ENCODE assay signal across 16 cellular contexts in the genomic region with DNA sequence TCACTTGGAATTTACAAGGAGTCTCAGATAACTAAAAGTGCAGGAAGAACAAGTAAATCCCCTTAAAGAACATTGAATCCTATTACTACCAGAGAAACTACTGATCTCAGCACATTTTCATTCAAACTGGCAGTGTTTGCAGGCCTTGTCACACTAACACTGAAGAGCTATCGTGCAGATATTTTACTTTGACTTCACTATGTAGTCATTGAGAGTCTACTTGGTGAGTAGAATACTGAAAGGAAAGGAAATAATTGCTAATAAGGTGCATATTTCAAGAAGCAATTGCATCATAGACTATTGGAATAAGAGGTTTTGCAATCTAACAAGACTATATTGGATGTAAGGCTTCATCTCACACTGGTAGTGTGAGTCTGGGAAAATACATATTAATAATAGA.
DNase-seq lines count a peak whose midpoint lies in the region; ATAC-seq and TF ChIP-seq lines count a peak whose summit lies in the region.
"Had no signal": no experiment of that assay in that cellular context is flagged by ENCODE, and none has a peak within 500 bp of the region (broad histone marks: within the 10 kb centered on the region; RNA-seq: fewer than 3 reads in every experiment).

No MANE protein-coding gene starts in this region.

- no peaks in the 10 kb centered on the region for H3K79me2 ChIP-seq in neural cell (replicated peaks; ENCODE audit: insufficient read depth, low read length)

- H3K27ac ChIP-seq in breast epithelium (no peak overlapping the region), epithelial cell of prostate (peak overlapping the region; percentile 68), neural cell (ENCODE audit: low read length) (peak overlapping the region; percentile 13)

- H3K36me3 Mint-ChIP-seq in MCF 10A (ENCODE audit: insufficient read depth, unreplicated experiment), result no peaks in the 10 kb centered on the region
- H3K36me3 Mint-ChIP-seq: CD4-positive, alpha-beta memory T cell had no signal

- TF ChIP-seq EP300 in neural cell (conservative IDR thresholded peaks at IDR 0.05; ENCODE audit: poor library complexity, severe bottlenecking), result peak; percentile 46

- TF ChIP-seq CTCF in MCF 10A (IDR thresholded peaks at IDR 0.05; ENCODE audit: unreplicated experiment) (no peak), breast epithelium (IDR thresholded peaks at IDR 0.05) (no peak), neural cell (IDR thresholded peaks at IDR 0.05; ENCODE audit: poor library complexity, severe bottlenecking) (no peak)

- ATAC-seq in HG02571 (IDR thresholded peaks at IDR 0.05; ENCODE audit: unreplicated experiment), result no peak
- ATAC-seq: K562 had no signal

- peaks cover 4% of the 10 kb centered on the region for H3F3A ChIP-seq in neural cell (ENCODE audit: insufficient read depth, low read length, poor library complexity, severe bottlenecking)

- no peaks in the 10 kb centered on the region for H4K20me1 ChIP-seq in neural cell (ENCODE audit: insufficient read depth)

- CTCF ChIA-PET in MCF 10A (lab: Yijun Ruan, JAX), result interaction anchor here (1.3 kb wide), 1 partner anchor 1987 kb away, joined by 4 read pairs; no protein-coding TSS in a partner anchor

- no peak overlapping the region for H3K4me3 Mint-ChIP-seq in MCF 10A (ENCODE audit: unreplicated experiment)
- H3K4me3 Mint-ChIP-seq: CD4-positive, alpha-beta memory T cell had no signal

- no peak for TF ChIP-seq RAD21 in neural cell (conservative IDR thresholded peaks at IDR 0.05)

- POLR2A ChIA-PET in MCF 10A (lab: Yijun Ruan, JAX), result interaction anchor here (0.7 to 1.0 kb wide), 3 partner anchors 20 to 719 kb away, joined by 3 read pairs; no protein-coding TSS in a partner anchor

- intact Hi-C loops in MCF 10A (cut with micrococcal nuclease), result no loop called here
- intact Hi-C loops in breast epithelium (cut with DNase I; ENCODE audit: low total_unique reads), result no loop called here

- H3K4me2 ChIP-seq in neural cell (ENCODE audit: low read length), result no peak overlapping the region

- H3K27me3 ChIP-seq in breast epithelium, result no peaks in the 10 kb centered on the region
- H3K27me3 ChIP-seq in neural cell (ENCODE audit: insufficient read depth, low read depth, low read length), result no peaks in the 10 kb centered on the region
- H3K27me3 ChIP-seq: BE2C had no signal

- H3K4me1 ChIP-seq in breast epithelium, result no peaks in the 10 kb centered on the region

- H3K9ac ChIP-seq in neural cell (ENCODE audit: low read length), result no peak overlapping the region

- peaks cover 21% of the 10 kb centered on the region for H3K4me1 Mint-ChIP-seq in MCF 10A (ENCODE audit: insufficient read depth, unreplicated experiment)

- peak overlapping the region; percentile 88 for H3K27ac Mint-ChIP-seq in MCF 10A (ENCODE audit: low read depth, unreplicated experiment)
- H3K27ac Mint-ChIP-seq: CD4-positive, alpha-beta memory T cell had no signal

- H3K36me3 ChIP-seq in breast epithelium, result no peaks in the 10 kb centered on the region
- H3K36me3 ChIP-seq in neural cell (ENCODE audit: insufficient read depth, low read length), result no peaks in the 10 kb centered on the region
- H3K36me3 ChIP-seq: BE2C had no signal

- H3K9me2 ChIP-seq in neural cell (ENCODE audit: insufficient read depth, low read length), result no peaks in the 10 kb centered on the region

- H3K9me3 Mint-ChIP-seq in MCF 10A (ENCODE audit: unreplicated experiment), result no peaks in the 10 kb centered on the region
- H3K9me3 Mint-ChIP-seq: CD4-positive, alpha-beta memory T cell had no signal

- H3K27me3 Mint-ChIP-seq in MCF 10A (ENCODE audit: insufficient read depth, unreplicated experiment), result no peaks in the 10 kb centered on the region
- H3K27me3 Mint-ChIP-seq: CD4-positive, alpha-beta memory T cell had no signal

- BruUV-seq in MCF 10A (replicated peaks; lab: Mats Ljungman, UMichigan), result no TSS peak

- TF ChIP-seq POLR2A in breast epithelium (IDR thresholded peaks at IDR 0.05), result no peak

- DNase-seq in MCF 10A (ENCODE audit: unreplicated experiment), result no peak
- DNase-seq in breast epithelium (ENCODE audit: low spot score in 2 of 2), result no peak
- DNase-seq in epithelial cell of prostate (ENCODE audit: low read depth, low spot score), result no peak
- DNase-seq in NCI-H2227 treated with DMSO at 0.1 percent for 48 hours (lab: John Stamatoyannopoulos, UW), result no peak
- DNase-seq in NCI-H2107 treated with DMSO at 0.1 percent for 48 hours (lab: John Stamatoyannopoulos, UW; ENCODE audit: unreplicated experiment), result no peak
- no peak for DNase-seq in SK-N-DZ (ENCODE audit: low spot score)
- DNase-seq: BE2C; CD4-positive, alpha-beta memory T cell; DMS79 treated with DMSO at 0.1 percent for 48 hours; HCEC 1CT; NCI-H1105; NCI-H187; SIG-M5 had no signal

- no peak overlapping the region for H3K4me3 ChIP-seq in breast epithelium
- H3K4me3 ChIP-seq in neural cell (ENCODE audit: low read length), result no peak overlapping the region
- H3K4me3 ChIP-seq: K562 had no signal

- H3K9me3 ChIP-seq in breast epithelium (no peaks in the 10 kb centered on the region), neural cell (ENCODE audit: low read length) (no peaks in the 10 kb centered on the region)
- H3K9me3 ChIP-seq: BE2C had no signal

- H2AFZ ChIP-seq in neural cell (ENCODE audit: low read depth, low read length), result no peak overlapping the region

TF ChIP-seq in neural cell, 6 proteins besides CTCF, POLR2A, EP300 and RAD21:
- TF ChIP-seq TAF1 (IDR thresholded peaks at IDR 0.05; ENCODE audit: low read depth), result no peak
- peak; percentile 59 for TF ChIP-seq POLR2AphosphoS5 (IDR thresholded peaks at IDR 0.05)
- TF ChIP-seq MXI1 (conservative IDR thresholded peaks at IDR 0.05; ENCODE audit: poor library complexity, severe bottlenecking), result no peak

Comparison
In these comparisons a context has a peak if more than half of its experiments do, and no peak if none do; other contexts are left out.
1. H3K27ac ChIP-seq: peak in epithelial cell of prostate (single experiment) and neural cell (single experiment); none in breast epithelium (0 of 2).